In genomic region chr3:167228135-167228534, GRCh38 we compare ENCODE assay signal across 19 cellular contexts.
DNase-seq lines count a peak whose midpoint lies in the region; ATAC-seq, FAIRE-seq and TF ChIP-seq lines count a peak whose summit lies in the region.
"Had no signal": no experiment of that assay in that cellular context is flagged by ENCODE, and none has a peak within 500 bp of the region (broad histone marks: within the 10 kb centered on the region; RNA-seq: fewer than 3 reads in every experiment).

No MANE protein-coding gene starts in this region.

- no peak overlapping the region for H4K91ac ChIP-seq in IMR-90 (ENCODE audit: insufficient read depth, low read depth, low read length)

- H3K27me3 Mint-ChIP-seq in activated T-helper 2 cell treated with anti-CD3 and anti-CD28 coated beads, Interferon-gamma antibody, Interleukin-2, Interleukin-4, amounts not matched to agents 10 μg/mL and 5 μg/mL and 100 μg/mL, durations not matched to agents 14 hours and 24 hours and 36 hours (ENCODE audit: low read depth), result no peaks in the 10 kb centered on the region
- H3K27me3 Mint-ChIP-seq: naive thymus-derived CD8-positive, alpha-beta T cell; progenitor cell of endocrine pancreas had no signal

- no peak for TF ChIP-seq POLR2A in IMR-90 (IDR thresholded peaks at IDR 0.05; ENCODE audit: low read depth, low read length)
- no peak for TF ChIP-seq POLR2A in sigmoid colon (IDR thresholded peaks at IDR 0.05)

- H3K4me2 ChIP-seq in IMR-90 (ENCODE audit: low read depth, low read length), result no peak overlapping the region

- H2AFZ ChIP-seq in IMR-90 (replicated peaks; ENCODE audit: low read length, poor library complexity), result no peak overlapping the region

- no peaks in the 10 kb centered on the region; the same call in 1 of the 2 replicates for H3K9me3 ChIP-seq in AG04450 (ENCODE audit: control insufficient read depth, insufficient read depth, low read length)
- H3K9me3 ChIP-seq in IMR-90 (ENCODE audit: control insufficient read depth, insufficient read depth, low read length), result peaks cover 2% of the 10 kb centered on the region; the same call in 1 of the 2 replicates
- H3K9me3 ChIP-seq in sigmoid colon, result no peaks in the 10 kb centered on the region
- H3K9me3 ChIP-seq: vagina had no signal

- H3K27me3 ChIP-seq in AG04450 (ENCODE audit: control insufficient read depth, insufficient read depth, low read length), result no peaks in the 10 kb centered on the region
- H3K27me3 ChIP-seq in IMR-90 (ENCODE audit: control insufficient read depth, insufficient read depth, low read length), result no peaks in the 10 kb centered on the region
- no peaks in the 10 kb centered on the region for H3K27me3 ChIP-seq in foreskin keratinocyte
- H3K27me3 ChIP-seq in sigmoid colon, result no peaks in the 10 kb centered on the region
- H3K27me3 ChIP-seq: vagina had no signal

- H4K20me1 ChIP-seq in IMR-90 (ENCODE audit: insufficient read depth, low read length), result no peaks in the 10 kb centered on the region

- POLR2A ChIA-PET in AG04450 (lab: Yijun Ruan, JAX), result no interaction called here
- POLR2A ChIA-PET in IMR-90 (lab: Charles Lee; ENCODE audit: unreplicated experiment), result no interaction called here

- H3K4me3 ChIP-seq in AG04450 (ENCODE audit: low read depth, low read length) (no peak overlapping the region), IMR-90 (ENCODE audit: insufficient read depth, low read depth, low read length) (no peak overlapping the region), sigmoid colon (no peak overlapping the region)
- H3K4me3 ChIP-seq: lung, vagina had no signal

- H2BK120ac ChIP-seq in IMR-90 (ENCODE audit: low read depth, low read length), result no peak overlapping the region

- H3K36me3 Mint-ChIP-seq in activated T-helper 2 cell treated with anti-CD3 and anti-CD28 coated beads, Interferon-gamma antibody, Interleukin-2, Interleukin-4, amounts not matched to agents 10 μg/mL and 5 μg/mL and 100 μg/mL, durations not matched to agents 14 hours and 24 hours and 36 hours (ENCODE audit: low read depth), result no peaks in the 10 kb centered on the region
- H3K36me3 Mint-ChIP-seq: naive thymus-derived CD8-positive, alpha-beta T cell; WTC11 had no signal

- H3K27ac ChIP-seq in AG04450 (ENCODE audit: low read depth, low read length), result no peak overlapping the region
- no peak overlapping the region for H3K27ac ChIP-seq in IMR-90 (ENCODE audit: insufficient read depth, low read length)
- no peak overlapping the region for H3K27ac ChIP-seq in foreskin keratinocyte
- no peak overlapping the region for H3K27ac ChIP-seq in sigmoid colon
- H3K27ac ChIP-seq: vagina had no signal

- H3K4me1 ChIP-seq in IMR-90 (ENCODE audit: control insufficient read depth, insufficient read depth, low read length) (no peaks in the 10 kb centered on the region), foreskin keratinocyte (no peaks in the 10 kb centered on the region), sigmoid colon (no peaks in the 10 kb centered on the region)
- H3K4me1 ChIP-seq: vagina had no signal

- H4K8ac ChIP-seq in IMR-90 (ENCODE audit: low read depth in 2 of 2, low read length in 2 of 2), result no peak overlapping the region

- no peak overlapping the region for H3K56ac ChIP-seq in IMR-90 (ENCODE audit: extremely low read depth, insufficient read depth, low read length)

- dilution Hi-C loops in IMR-90 (cut with HindIII; ENCODE audit: low sequenced_read_pairs, unreplicated experiment), result no loop called here

- H3K18ac ChIP-seq in IMR-90 (ENCODE audit: low read depth, low read length), result no peak overlapping the region

- TF ChIP-seq RAD21 in IMR-90 (IDR thresholded peaks at IDR 0.05; ENCODE audit: low read length), result no peak

- in situ Hi-C loops in IMR-90 (cut with MboI; ENCODE audit: low sequenced_read_pairs), result no loop called here

- no peaks in the 10 kb centered on the region for H3K9me3 Mint-ChIP-seq in activated T-helper 2 cell treated with anti-CD3 and anti-CD28 coated beads, Interferon-gamma antibody, Interleukin-2, Interleukin-4, amounts not matched to agents 10 μg/mL and 5 μg/mL and 100 μg/mL, durations not matched to agents 14 hours and 24 hours and 36 hours
- H3K9me3 Mint-ChIP-seq: WTC11 had no signal

- intact Hi-C loops in IMR-90 (cut with micrococcal nuclease), result no loop called here
- intact Hi-C loops in sigmoid colon (cut with DNase I), result no loop called here
- intact Hi-C loops in activated T-helper 2 cell treated with anti-CD3 and anti-CD28 coated beads, Interferon-gamma antibody, Interleukin-2, Interleukin-4, amounts not matched to agents 10 μg/mL and 5 μg/mL and 100 μg/mL, durations not matched to agents 14 hours and 24 hours and 36 hours (cut with micrococcal nuclease), result no loop called here

- peak; percentile 2 for DNase-seq in AG04450 (ENCODE audit: low read depth, low spot score)
- peak; percentile 20 for DNase-seq in IMR-90
- peak; percentile 6 for DNase-seq in T1000 (lab: John Stamatoyannopoulos, UW)
- peak; percentile 7 to 68 for DNase-seq in foreskin keratinocyte
- no peak for DNase-seq in SHP77 (lab: John Stamatoyannopoulos, UW)
- no peak for DNase-seq in sigmoid colon
- DNase-seq in activated T-helper 2 cell treated with anti-CD3 and anti-CD28 coated beads, Interferon-gamma antibody, Interleukin-2, Interleukin-4, amounts not matched to agents 10 μg/mL and 5 μg/mL and 100 μg/mL, durations not matched to agents 14 hours and 24 hours and 36 hours (ENCODE audit: low spot score), result no peak
- no peak for DNase-seq in GM19239 (ENCODE audit: insufficient read length, low spot score)
- DNase-seq: naive thymus-derived CD8-positive, alpha-beta T cell; stimulated activated CD4-positive, alpha-beta T cell treated with anti-CD3 and anti-CD28 coated beads, Interleukin-15, amount 100 ng/mL, for 24 hours; SW 1271 had no signal

- no peak for TF ChIP-seq EP300 in sigmoid colon (IDR thresholded peaks at IDR 0.05)

- ATAC-seq in IMR-90 (ENCODE audit: low read depth) (no peak), foreskin keratinocyte (peak; percentile 96)
- ATAC-seq: naive thymus-derived CD8-positive, alpha-beta T cell; WTC11 had no signal

- no peak overlapping the region for H2AK5ac ChIP-seq in IMR-90 (ENCODE audit: low read depth, low read length)

- no peak overlapping the region for H4K5ac ChIP-seq in IMR-90 (ENCODE audit: low read depth, low read length)

- BruUV-seq in IMR-90 (replicated peaks; lab: Mats Ljungman, UMichigan), result no TSS peak

- no peak overlapping the region for H3K14ac ChIP-seq in IMR-90 (replicated peaks; ENCODE audit: low read depth, low read length)

- H3K36me3 ChIP-seq in IMR-90 (ENCODE audit: control insufficient read depth, insufficient read depth, low read length) (no peaks in the 10 kb centered on the region), sigmoid colon (no peaks in the 10 kb centered on the region)
- H3K36me3 ChIP-seq: vagina had no signal

- H3K79me1 ChIP-seq in IMR-90 (ENCODE audit: low read depth in 1 of 2, low read length in 2 of 2), result no peaks in the 10 kb centered on the region

- H3K23ac ChIP-seq in IMR-90 (ENCODE audit: low read depth, low read length), result no peak overlapping the region

- WGBS in IMR-90 (ENCODE audit: extremely low coverage in 2 of 2, insufficient read length in 1 of 2), 2 experiments, result no CpG with 5 or more reads among the region's 3 CpGs
- 31 to 72% methylated on average over 3 of the region's 3 CpGs for WGBS in sigmoid colon, 2 donors

- no peak overlapping the region for H2BK5ac ChIP-seq in IMR-90 (ENCODE audit: low read depth, low read length, poor library complexity, severe bottlenecking)

- H3K9ac ChIP-seq in IMR-90 (ENCODE audit: low read depth, low read length), result no peak overlapping the region

- H3K9me1 ChIP-seq in IMR-90 (ENCODE audit: insufficient read depth, low read length), result no peaks in the 10 kb centered on the region

- H3K4ac ChIP-seq in IMR-90 (ENCODE audit: low read depth, low read length), result no peak overlapping the region

- H3K4me1 Mint-ChIP-seq in activated T-helper 2 cell treated with anti-CD3 and anti-CD28 coated beads, Interferon-gamma antibody, Interleukin-2, Interleukin-4, amounts not matched to agents 10 μg/mL and 5 μg/mL and 100 μg/mL, durations not matched to agents 14 hours and 24 hours and 36 hours (ENCODE audit: low read depth), result no peaks in the 10 kb centered on the region
- H3K4me1 Mint-ChIP-seq: naive thymus-derived CD8-positive, alpha-beta T cell had no signal

- no peak overlapping the region for H3K27ac Mint-ChIP-seq in activated T-helper 2 cell treated with anti-CD3 and anti-CD28 coated beads, Interferon-gamma antibody, Interleukin-2, Interleukin-4, amounts not matched to agents 10 μg/mL and 5 μg/mL and 100 μg/mL, durations not matched to agents 14 hours and 24 hours and 36 hours
- H3K27ac Mint-ChIP-seq: naive thymus-derived CD8-positive, alpha-beta T cell; progenitor cell of endocrine pancreas; WTC11 had no signal

- FAIRE-seq in GM19239 (lab: Jason Lieb, UNC), result no peak
- FAIRE-seq: endometrium, G401.6, GM12891, H1 had no signal

- H3K4me3 Mint-ChIP-seq in activated T-helper 2 cell treated with anti-CD3 and anti-CD28 coated beads, Interferon-gamma antibody, Interleukin-2, Interleukin-4, amounts not matched to agents 10 μg/mL and 5 μg/mL and 100 μg/mL, durations not matched to agents 14 hours and 24 hours and 36 hours (ENCODE audit: low read depth), result no peak overlapping the region
- H3K4me3 Mint-ChIP-seq: naive thymus-derived CD8-positive, alpha-beta T cell; WTC11 had no signal

- TF ChIP-seq CTCF in AG04450 (IDR thresholded peaks at IDR 0.05; ENCODE audit: low read depth, low read length) (no peak), IMR-90 (conservative IDR thresholded peaks at IDR 0.05; ENCODE audit: low read depth, low read length) (no peak), foreskin keratinocyte (conservative IDR thresholded peaks at IDR 0.05) (no peak), sigmoid colon (IDR thresholded peaks at IDR 0.05) (no peak)

- CTCF ChIA-PET in AG04450 (lab: Charles Lee) (no interaction called here), IMR-90 (lab: Yijun Ruan, JAX) (no interaction called here)

- no peak overlapping the region for H2BK20ac ChIP-seq in IMR-90 (ENCODE audit: low read depth, low read length)

- H2BK15ac ChIP-seq in IMR-90 (ENCODE audit: low read depth, low read length), result no peak overlapping the region

- no peak overlapping the region for H2AK9ac ChIP-seq in IMR-90 (replicated peaks; ENCODE audit: low read depth, low read length, poor library complexity)

TF ChIP-seq in IMR-90, 13 proteins besides CTCF, POLR2A, EP300 and RAD21 (continues in another document):
- no peak for TF ChIP-seq MAZ (IDR thresholded peaks at IDR 0.05; ENCODE audit: borderline replicate concordance, low read depth, low read length)
- TF ChIP-seq MXI1 (IDR thresholded peaks at IDR 0.05; ENCODE audit: borderline replicate concordance, low read depth, low read length), result no peak
- TF ChIP-seq USF2 (IDR thresholded peaks at IDR 0.05; ENCODE audit: low read depth, low read length), result no peak
- no peak for TF ChIP-seq NFE2L2 (IDR thresholded peaks at IDR 0.05; ENCODE audit: low read depth, low read length)
- TF ChIP-seq RFX5 (IDR thresholded peaks at IDR 0.05; ENCODE audit: low read depth, low read length), result no peak

Comparison
In these comparisons a context has a peak if more than half of its experiments do, and no peak if none do; other contexts are left out.
1. DNase-seq: peak in AG04450 (single experiment), IMR-90 (single experiment), T1000 (single experiment) and foreskin keratinocyte (2 of 2); none in SHP77 (0 of 2), sigmoid colon (single experiment), activated T-helper 2 cell treated with anti-CD3 and anti-CD28 coated beads, Interferon-gamma antibody, Interleukin-2, Interleukin-4, amounts not matched to agents 10 μg/mL and 5 μg/mL and 100 μg/mL, durations not matched to agents 14 hours and 24 hours and 36 hours (single experiment) and GM19239 (single experiment).